In genomic region chr4:1726146-1726934, GRCh38 we compare ENCODE assay signal across 8 cellular contexts. TPM values are rescaled to one million over a fixed set of nuclear protein-coding genes. Genes with fewer than 3 reads are reported as not detected.
DNase-seq lines count a peak whose midpoint lies in the region; ATAC-seq, FAIRE-seq and TF ChIP-seq lines count a peak whose summit lies in the region.

No MANE protein-coding gene starts in this region.

- H3K4me1 ChIP-seq in H9 (ENCODE audit: insufficient read depth, low read length) (no peaks in the 10 kb centered on the region), colonic mucosa (peaks cover 12% of the 10 kb centered on the region), HepG2 (ENCODE audit: insufficient read depth, low read length) (peaks cover 32% of the 10 kb centered on the region)

- POLR2A ChIA-PET in HepG2 (lab: Yijun Ruan, JAX): interaction anchor here (1.0 kb wide), 1 partner anchor 14 kb away, joined by 4 read pairs; the partner anchor contains the start of gene SLBP

- no peak overlapping the region for H3K18ac ChIP-seq in H9 (ENCODE audit: insufficient read length, low read depth, low read length)

- DNase-seq in H9 (peak; percentile 94), NCI-H510A (lab: John Stamatoyannopoulos, UW) (peak; percentile 77), colonic mucosa (peak; percentile 95), HepG2 (ENCODE audit: low spot score) (peak; percentile 82)
- peak; percentile 93 for DNase-seq in activated CD4-positive, alpha-beta T cell treated with anti-CD3 and anti-CD28 coated beads, Interleukin-2, amount 50 U/mL, for 1 hour
- peak; percentile 80 to 92 (median 80) for DNase-seq in stimulated activated CD4-positive, alpha-beta T cell treated with anti-CD3 and anti-CD28 coated beads, TNF-alpha, amount 100 ng/mL, for 1 hour (ENCODE audit: low read depth in 3 of 3, low spot score in 1 of 3)

- H3K36me3 ChIP-seq in colonic mucosa: no peaks in the 10 kb centered on the region
- H3K36me3 ChIP-seq in HepG2 (replicated peaks in 1 of 2; ENCODE audit: control insufficient read depth in 1 of 2, insufficient read depth in 2 of 2, low read length in 2 of 2): peaks cover 23 to 58% of the 10 kb centered on the region in 2 experiments; a peak in 4 of 5 replicates

- H3K27me3 ChIP-seq in H9 (ENCODE audit: insufficient read depth, low read length) (no peaks in the 10 kb centered on the region), colonic mucosa (no peaks in the 10 kb centered on the region), HepG2 (ENCODE audit: control insufficient read depth in 1 of 2, insufficient read depth in 2 of 2, low read length in 2 of 2) (no peaks in the 10 kb centered on the region)

- H3K23ac ChIP-seq in H9 (ENCODE audit: insufficient read length, low read depth, low read length): no peak overlapping the region

- H3K4me3 ChIP-seq in colonic mucosa: no peak overlapping the region
- no peak overlapping the region for H3K4me3 ChIP-seq in HepG2 (replicated peaks in 1 of 3; ENCODE audit: insufficient read depth in 1 of 3, low read depth in 2 of 3, low read length in 3 of 3)

- FAIRE-seq in HepG2 (lab: Jason Lieb, UNC): peak; percentile 97

- H3K79me1 ChIP-seq in H9 (ENCODE audit: insufficient read depth, low read depth, low read length, poor library complexity, severe bottlenecking): peaks cover 16% of the 10 kb centered on the region

- TF ChIP-seq EP300 in HepG2 (IDR thresholded peaks at IDR 0.05; ENCODE audit: low read depth in 2 of 2, low read length in 2 of 2) (no peak), HepG2 (CRISPR knock-in tag; IDR thresholded peaks at IDR 0.05; ENCODE audit: borderline replicate concordance) (no peak)

- H3T11ph ChIP-seq in H9 (ENCODE audit: low read length): no peak overlapping the region

- no peak overlapping the region for H2BK20ac ChIP-seq in H9 (ENCODE audit: low read depth, low read length, poor library complexity, severe bottlenecking)

- no peaks in the 10 kb centered on the region for H3K9me3 ChIP-seq in H9 (ENCODE audit: control insufficient read depth, low read depth, low read length)
- H3K9me3 ChIP-seq in colonic mucosa: no peaks in the 10 kb centered on the region
- H3K9me3 ChIP-seq in HepG2 (ENCODE audit: low read length): no peaks in the 10 kb centered on the region

- H3K23me2 ChIP-seq in H9 (ENCODE audit: insufficient read length, low read depth, low read length, poor library complexity, severe bottlenecking): peaks cover 8% of the 10 kb centered on the region

- H4K8ac ChIP-seq in H9 (replicated peaks; ENCODE audit: insufficient read length, low read depth, low read length): no peak overlapping the region

- H3K4me3 Mint-ChIP-seq in H9: no peak overlapping the region

- in situ Hi-C loops in HepG2 (cut with HindIII; ENCODE audit: extremely low pct_ligation_motif_present, low pct_unique_long_range_greater_than_20kb): loop anchor here (5.0 kb wide), 1 partner anchor 34 kb away; no protein-coding TSS in a partner anchor

- H3K79me2 ChIP-seq in H9 (ENCODE audit: insufficient read depth, low read length) (peaks cover 22% of the 10 kb centered on the region; the same call in 1 of the 2 replicates), HepG2 (ENCODE audit: insufficient read depth, low read length) (peaks cover 28% of the 10 kb centered on the region)

- no peak for TF ChIP-seq POLR2A in HepG2 (IDR thresholded peaks at IDR 0.05; ENCODE audit: insufficient read depth in 1 of 2, low read depth in 2 of 2, low read length in 2 of 2)

- CTCF ChIA-PET in HepG2 (lab: Yijun Ruan, JAX; ENCODE audit: low intra/inter-chr PET ratio, low total read pairs): interaction anchor here (1.2 to 2.0 kb wide), 3 partner anchors 31 to 83 kb away, joined by 3 to 40 read pairs (median 6); no protein-coding TSS in a partner anchor

- H3K14ac ChIP-seq in H9 (ENCODE audit: insufficient read depth, low read length): no peak overlapping the region

- no peak overlapping the region for H2BK5ac ChIP-seq in H9 (ENCODE audit: insufficient read length, low read length)

- H3K9me3 Mint-ChIP-seq in H9: no peaks in the 10 kb centered on the region

- H3K36me3 Mint-ChIP-seq in H9 (ENCODE audit: insufficient read depth in 1 of 3, low read depth in 3 of 3): peaks cover 60 to 83% (median 83%) of the 10 kb centered on the region in 3 experiments

- TF ChIP-seq CTCF in C4-2B (conservative IDR thresholded peaks at IDR 0.05) (peak; percentile 94), H9 (conservative IDR thresholded peaks at IDR 0.05) (peak; percentile 98), colonic mucosa (IDR thresholded peaks at IDR 0.05) (peak; percentile 100), HepG2 (CRISPR knock-in tag; IDR thresholded peaks at IDR 0.05) (peak; percentile 94)

- no CpG with 5 or more reads among the region's 17 CpGs for WGBS in H9 (ENCODE audit: extremely low coverage, insufficient read length, low lambda C conversion rate)
- 58% methylated on average over 11 of the region's 17 CpGs for WGBS in HepG2 (ENCODE audit: low lambda C conversion rate)

- no peak overlapping the region for H3K56ac ChIP-seq in H9 (ENCODE audit: insufficient read length, low read depth, low read length)

- peaks cover 5% of the 10 kb centered on the region for H4K20me1 ChIP-seq in H9 (ENCODE audit: control insufficient read depth, insufficient read depth, insufficient read length)
- peaks cover 3% of the 10 kb centered on the region; the same call in 1 of the 2 replicates for H4K20me1 ChIP-seq in HepG2 (ENCODE audit: insufficient read depth, low read length)

- H3K4ac ChIP-seq in H9 (ENCODE audit: low read depth, low read length): no peak overlapping the region

- H3K4me1 Mint-ChIP-seq in H9: peaks cover 20 to 25% of the 10 kb centered on the region in 2 experiments

- H3K27me3 Mint-ChIP-seq in H9 (ENCODE audit: low read depth): no peaks in the 10 kb centered on the region; the same call in 1 of the 2 replicates

- H3K9ac ChIP-seq in H9 (ENCODE audit: extremely low read depth, insufficient read length, low read length) (no peak overlapping the region), colonic mucosa (ENCODE audit: low read depth in 2 of 2, low read length in 2 of 2) (peak overlapping the region in 1 of 2 donors; percentile 16), HepG2 (ENCODE audit: insufficient read depth, low read depth, low read length) (no peak overlapping the region)

- intact Hi-C loops in colonic mucosa (cut with DNase I) (loop anchor here (5.0 to 10.0 kb wide), 2 partner anchors 34 to 372 kb away; no protein-coding TSS in a partner anchor), HepG2 (cut with micrococcal nuclease; ENCODE audit: unreplicated experiment) (loop anchor here (1.0 kb wide), 1 partner anchor 33 kb away; no protein-coding TSS in a partner anchor)

- BruUV-seq in HepG2 (replicated peaks; lab: Mats Ljungman, UMichigan): no TSS peak

- H2BK120ac ChIP-seq in H9 (ENCODE audit: low read depth, low read length, poor library complexity, severe bottlenecking): no peak overlapping the region

- no peak overlapping the region for H4K5ac ChIP-seq in H9 (ENCODE audit: insufficient read length, low read depth, low read length)

- peak; percentile 71 for TF ChIP-seq RAD21 in HepG2 (CRISPR knock-in tag; IDR thresholded peaks at IDR 0.05)

- no peak overlapping the region for H2AFZ ChIP-seq in H9 (ENCODE audit: low read length)
- no peak overlapping the region for H2AFZ ChIP-seq in HepG2 (ENCODE audit: low read length)

- peak; percentile 64 for ATAC-seq in HepG2
- ATAC-seq in HG02884 (IDR thresholded peaks at IDR 0.05; ENCODE audit: unreplicated experiment): no peak

- H2BK12ac ChIP-seq in H9 (ENCODE audit: insufficient read length, low read depth, low read length): no peak overlapping the region

- no peak overlapping the region for H2BK15ac ChIP-seq in H9 (ENCODE audit: low read depth, low read length)

- H2AK5ac ChIP-seq in H9 (ENCODE audit: insufficient read length, low read length): no peak overlapping the region

- H3K4me2 ChIP-seq in H9 (ENCODE audit: insufficient read depth, insufficient read length, low read length): no peak overlapping the region
- H3K4me2 ChIP-seq in HepG2 (ENCODE audit: low read depth, low read length): no peak overlapping the region

- H3K27ac ChIP-seq in C4-2B (peak overlapping the region; percentile 27; the same call in 1 of the 2 replicates), H9 (ENCODE audit: insufficient read length, low read depth, low read length) (no peak overlapping the region), colonic mucosa (peak overlapping the region; percentile 11), HepG2 (ENCODE audit: extremely low read length, insufficient read depth, low read length) (no peak overlapping the region)

- no peak overlapping the region for H4K91ac ChIP-seq in H9 (ENCODE audit: insufficient read length, low read depth, low read length)

- H3K27ac Mint-ChIP-seq in H9: peak overlapping the region; percentile 1 to 90 (median 78); a peak in 6 of 7 replicates

RNA-seq across cellular contexts. Expression of gene TACC3, which starts 5.0 kb away (rescaled TPM):
- 150 and 156 TPM in 2 replicates for total RNA-seq in H9 (2021)
- total RNA-seq in colonic mucosa: 10 to 100 TPM; 20.6 to 99.7 TPM
- total RNA-seq in HepG2 (2016; rRNA removed; fragmentation: Illumina TruSeq; extraction: Trizol): 21.2 and 35.4 TPM in 2 replicates
- total RNA-seq in HepG2 (2016; cell fraction: cytosol; rRNA removed; fragmentation: Illumina TruSeq; extraction: Trizol; ENCODE audit: low read depth): 9.8 and 10.0 TPM in 2 replicates
- 23.8 and 32.4 TPM in 2 replicates for total RNA-seq in HepG2 (2016; cell fraction: insoluble cytoplasmic fraction; rRNA removed; fragmentation: Illumina TruSeq; extraction: Trizol)
- 15.9 and 17.1 TPM in 2 replicates for total RNA-seq in HepG2 (2016; cell fraction: membrane; rRNA removed; fragmentation: Illumina TruSeq; extraction: Trizol)
- total RNA-seq in HepG2 (2016; cell fraction: nucleus; rRNA removed; fragmentation: Illumina TruSeq; extraction: Trizol): 24.3 and 29.3 TPM in 2 replicates
- polyA plus RNA-seq in HepG2 (2011; rRNA removed): 15.7 and 20.3 TPM in 2 replicates
- polyA plus RNA-seq in HepG2 (2011; cell fraction: cytosol; rRNA removed): 8.7 and 16.8 TPM in 2 replicates
- polyA plus RNA-seq in HepG2 (2011; cell fraction: nucleus; rRNA removed): 68.2 and 101 TPM in 2 replicates
- 16.3 and 27.3 TPM in 2 replicates for polyA plus RNA-seq in HepG2 (2012)
- 5.5 and 6.4 TPM in 2 replicates for polyA plus RNA-seq in HepG2 (2016; cell fraction: cytosol; fragmentation: Illumina TruSeq; extraction: Trizol; ENCODE audit: low read depth)
- 59.5 and 79.8 TPM in 2 replicates for polyA plus RNA-seq in HepG2 (2016; cell fraction: insoluble cytoplasmic fraction; fragmentation: Illumina TruSeq; extraction: Trizol; ENCODE audit: low read depth)
- polyA plus RNA-seq in HepG2 (2016; cell fraction: membrane; fragmentation: Illumina TruSeq; extraction: Trizol; ENCODE audit: low read depth): 10.8 and 13.8 TPM in 2 replicates
- polyA plus RNA-seq in HepG2 (2016; cell fraction: nucleus; fragmentation: Illumina TruSeq; extraction: Trizol; ENCODE audit: insufficient read depth, low read depth): 133 and 138 TPM in 2 replicates
- 12.7 and 22.2 TPM in 2 replicates for polyA minus RNA-seq in HepG2 (2011; rRNA and poly(A)+ RNA removed; ENCODE audit: low replicate concordance)
- polyA minus RNA-seq in HepG2 (2011; cell fraction: cytosol; rRNA and poly(A)+ RNA removed): 7.4 and 8.9 TPM in 2 replicates
- polyA minus RNA-seq in HepG2 (2011; cell fraction: nucleus; rRNA and poly(A)+ RNA removed): 10.9 and 13.8 TPM in 2 replicates

RNA-seq across cellular contexts. Expression of gene TMEM129, which starts 5.2 kb away (rescaled TPM):
- total RNA-seq in H9 (2021): 27.3 and 30.4 TPM in 2 replicates
- total RNA-seq in colonic mucosa: 10 to 100 TPM; 37.9 to 53.2 TPM
- 15.5 and 25.8 TPM in 2 replicates for total RNA-seq in HepG2 (2016; rRNA removed; fragmentation: Illumina TruSeq; extraction: Trizol)
- 9.2 and 12.7 TPM in 2 replicates for total RNA-seq in HepG2 (2016; cell fraction: cytosol; rRNA removed; fragmentation: Illumina TruSeq; extraction: Trizol; ENCODE audit: low read depth)
- 14.4 and 26.2 TPM in 2 replicates for total RNA-seq in HepG2 (2016; cell fraction: insoluble cytoplasmic fraction; rRNA removed; fragmentation: Illumina TruSeq; extraction: Trizol)
- total RNA-seq in HepG2 (2016; cell fraction: membrane; rRNA removed; fragmentation: Illumina TruSeq; extraction: Trizol): 28.5 and 34.5 TPM in 2 replicates
- 20.4 and 23.0 TPM in 2 replicates for total RNA-seq in HepG2 (2016; cell fraction: nucleus; rRNA removed; fragmentation: Illumina TruSeq; extraction: Trizol)
- polyA plus RNA-seq in HepG2 (2011; rRNA removed): 19.0 and 36.1 TPM in 2 replicates
- polyA plus RNA-seq in HepG2 (2011; cell fraction: cytosol; rRNA removed): 18.9 and 32.3 TPM in 2 replicates
- polyA plus RNA-seq in HepG2 (2011; cell fraction: nucleus; rRNA removed): 79.1 and 84.6 TPM in 2 replicates
- 16.1 and 20.7 TPM in 2 replicates for polyA plus RNA-seq in HepG2 (2012)
- 9.4 and 10.4 TPM in 2 replicates for polyA plus RNA-seq in HepG2 (2016; cell fraction: cytosol; fragmentation: Illumina TruSeq; extraction: Trizol; ENCODE audit: low read depth)
- 14.1 and 16.2 TPM in 2 replicates for polyA plus RNA-seq in HepG2 (2016; cell fraction: insoluble cytoplasmic fraction; fragmentation: Illumina TruSeq; extraction: Trizol; ENCODE audit: low read depth)
- polyA plus RNA-seq in HepG2 (2016; cell fraction: membrane; fragmentation: Illumina TruSeq; extraction: Trizol; ENCODE audit: low read depth): 21.6 and 23.3 TPM in 2 replicates
- polyA plus RNA-seq in HepG2 (2016; cell fraction: nucleus; fragmentation: Illumina TruSeq; extraction: Trizol; ENCODE audit: insufficient read depth, low read depth): 36.1 and 41.5 TPM in 2 replicates
- polyA minus RNA-seq in HepG2 (2011; rRNA and poly(A)+ RNA removed; ENCODE audit: low replicate concordance): 7.1 and 61.3 TPM in 2 replicates
- polyA minus RNA-seq in HepG2 (2011; cell fraction: cytosol; rRNA and poly(A)+ RNA removed): 18.8 and 21.5 TPM in 2 replicates
- 6.4 and 8.5 TPM in 2 replicates for polyA minus RNA-seq in HepG2 (2011; cell fraction: nucleus; rRNA and poly(A)+ RNA removed)

RNA-seq across cellular contexts. Expression of gene SLBP, which starts 14.2 kb away (rescaled TPM):
- 62.7 and 67.0 TPM in 2 replicates for total RNA-seq in H9 (2021)
- total RNA-seq in colonic mucosa: 10 to 100 TPM; 30.1 to 56.9 TPM
- 104 and 131 TPM in 2 replicates for total RNA-seq in HepG2 (2016; rRNA removed; fragmentation: Illumina TruSeq; extraction: Trizol)
- total RNA-seq in HepG2 (2016; cell fraction: cytosol; rRNA removed; fragmentation: Illumina TruSeq; extraction: Trizol; ENCODE audit: low read depth): 19.5 and 20.5 TPM in 2 replicates
- 103 and 128 TPM in 2 replicates for total RNA-seq in HepG2 (2016; cell fraction: insoluble cytoplasmic fraction; rRNA removed; fragmentation: Illumina TruSeq; extraction: Trizol)
- 43.3 and 44.2 TPM in 2 replicates for total RNA-seq in HepG2 (2016; cell fraction: membrane; rRNA removed; fragmentation: Illumina TruSeq; extraction: Trizol)
- 39.3 and 41.5 TPM in 2 replicates for total RNA-seq in HepG2 (2016; cell fraction: nucleus; rRNA removed; fragmentation: Illumina TruSeq; extraction: Trizol)
- 29.8 and 43.9 TPM in 2 replicates for polyA plus RNA-seq in HepG2 (2011; rRNA removed)
- polyA plus RNA-seq in HepG2 (2011; cell fraction: cytosol; rRNA removed): 22.0 and 30.6 TPM in 2 replicates
- polyA plus RNA-seq in HepG2 (2011; cell fraction: nucleus; rRNA removed): 12.8 and 13.8 TPM in 2 replicates
- polyA plus RNA-seq in HepG2 (2012): 30.0 and 43.7 TPM in 2 replicates
- 10.3 and 11.7 TPM in 2 replicates for polyA plus RNA-seq in HepG2 (2016; cell fraction: cytosol; fragmentation: Illumina TruSeq; extraction: Trizol; ENCODE audit: low read depth)
- 140 and 142 TPM in 2 replicates for polyA plus RNA-seq in HepG2 (2016; cell fraction: insoluble cytoplasmic fraction; fragmentation: Illumina TruSeq; extraction: Trizol; ENCODE audit: low read depth)
- 24.5 and 24.6 TPM in 2 replicates for polyA plus RNA-seq in HepG2 (2016; cell fraction: membrane; fragmentation: Illumina TruSeq; extraction: Trizol; ENCODE audit: low read depth)
- 69.4 and 73.3 TPM in 2 replicates for polyA plus RNA-seq in HepG2 (2016; cell fraction: nucleus; fragmentation: Illumina TruSeq; extraction: Trizol; ENCODE audit: insufficient read depth, low read depth)
- 12.5 and 24.7 TPM in 2 replicates for polyA minus RNA-seq in HepG2 (2011; rRNA and poly(A)+ RNA removed; ENCODE audit: low replicate concordance)
- polyA minus RNA-seq in HepG2 (2011; cell fraction: cytosol; rRNA and poly(A)+ RNA removed): 19.7 and 22.7 TPM in 2 replicates
- 10.8 and 13.7 TPM in 2 replicates for polyA minus RNA-seq in HepG2 (2011; cell fraction: nucleus; rRNA and poly(A)+ RNA removed)

RNA-seq across cellular contexts. Expression of gene FAM53A, which starts 42.2 kb away (rescaled TPM):
- 2.3 and 2.4 TPM in 2 replicates for total RNA-seq in H9 (2021)
- 1 to 10 TPM in 1 of 2 donors, under 1 TPM in 1; 0.86 to 1.5 TPM for total RNA-seq in colonic mucosa
- 0.62 and 1.1 TPM in 2 replicates for total RNA-seq in HepG2 (2016; rRNA removed; fragmentation: Illumina TruSeq; extraction: Trizol)
- 1.9 TPM in 1 of 2 replicates, not detected in the other for total RNA-seq in HepG2 (2016; cell fraction: cytosol; rRNA removed; fragmentation: Illumina TruSeq; extraction: Trizol; ENCODE audit: low read depth)
- 0.22 and 0.56 TPM in 2 replicates for total RNA-seq in HepG2 (2016; cell fraction: insoluble cytoplasmic fraction; rRNA removed; fragmentation: Illumina TruSeq; extraction: Trizol)
- total RNA-seq in HepG2 (2016; cell fraction: membrane; rRNA removed; fragmentation: Illumina TruSeq; extraction: Trizol): 0.83 and 1.1 TPM in 2 replicates
- total RNA-seq in HepG2 (2016; cell fraction: nucleus; rRNA removed; fragmentation: Illumina TruSeq; extraction: Trizol): 0.43 and 0.44 TPM in 2 replicates
- polyA plus RNA-seq in HepG2 (2011; rRNA removed): 0.46 and 0.48 TPM in 2 replicates
- 0.33 and 0.60 TPM in 2 replicates for polyA plus RNA-seq in HepG2 (2011; cell fraction: cytosol; rRNA removed)
- 0.69 and 0.85 TPM in 2 replicates for polyA plus RNA-seq in HepG2 (2011; cell fraction: nucleus; rRNA removed)
- polyA plus RNA-seq in HepG2 (2012): 0.20 and 0.35 TPM in 2 replicates
- polyA plus RNA-seq in HepG2 (2016; cell fraction: cytosol; fragmentation: Illumina TruSeq; extraction: Trizol; ENCODE audit: low read depth): 0.21 and 0.32 TPM in 2 replicates
- 0.46 and 0.47 TPM in 2 replicates for polyA plus RNA-seq in HepG2 (2016; cell fraction: insoluble cytoplasmic fraction; fragmentation: Illumina TruSeq; extraction: Trizol; ENCODE audit: low read depth)
- polyA plus RNA-seq in HepG2 (2016; cell fraction: membrane; fragmentation: Illumina TruSeq; extraction: Trizol; ENCODE audit: low read depth): 0.26 and 0.55 TPM in 2 replicates
- 0.53 and 0.70 TPM in 2 replicates for polyA plus RNA-seq in HepG2 (2016; cell fraction: nucleus; fragmentation: Illumina TruSeq; extraction: Trizol; ENCODE audit: insufficient read depth, low read depth)
- 0.62 and 1.6 TPM in 2 replicates for polyA minus RNA-seq in HepG2 (2011; rRNA and poly(A)+ RNA removed; ENCODE audit: low replicate concordance)
- polyA minus RNA-seq in HepG2 (2011; cell fraction: cytosol; rRNA and poly(A)+ RNA removed): not detected in 2 replicates
- 0.13 and 0.50 TPM in 2 replicates for polyA minus RNA-seq in HepG2 (2011; cell fraction: nucleus; rRNA and poly(A)+ RNA removed)

Comparison
In these comparisons a context has a peak if more than half of its experiments do, and no peak if none do; other contexts are left out.
1. H3K27ac ChIP-seq: peak in C4-2B (single experiment) and colonic mucosa (single experiment); none in H9 (single experiment) and HepG2 (single experiment).
2. Peak in every context shown above with its lines, with median percentiles within 50 percentile points of each other: CTCF ChIP-seq and DNase-seq.